8 cellular contexts compared by ENCODE assay signal in genomic region chr2:105789745-105790466, GRCh38. TPM values are rescaled to one million over a fixed set of nuclear protein-coding genes. Genes with fewer than 3 reads are reported as not detected.
DNase-seq lines count a peak whose midpoint lies in the region; ATAC-seq and TF ChIP-seq lines count a peak whose summit lies in the region.

No MANE protein-coding gene starts in this region.

- H2BK120ac ChIP-seq in mesendoderm (ENCODE audit: low read depth, low read length) = no peak overlapping the region

- TF ChIP-seq CTCF in DOHH2 (IDR thresholded peaks at IDR 0.05; ENCODE audit: low read depth, low read length, poor library complexity, severe bottlenecking) = peak; percentile 47

- no peak overlapping the region for H4K8ac ChIP-seq in mesendoderm (ENCODE audit: low read depth, low read length)

- H2BK15ac ChIP-seq in mesendoderm (replicated peaks; ENCODE audit: low read depth) = no peak overlapping the region

- DNase-seq in HT-29 (ENCODE audit: low spot score) (peak; percentile 6), mesendoderm (no peak)
- DNase-seq in activated CD4-positive, CD25-positive, alpha-beta regulatory T cell treated with anti-CD3 and anti-CD28 coated beads, Interleukin-2, amount 50 U/mL, for 72 hours = peak; percentile 53
- peak; percentile 63 for DNase-seq in effector CD4-positive, alpha-beta T cell
- DNase-seq in naive thymus-derived CD8-positive, alpha-beta T cell = peak in 7 of 10 donors; percentile 30 to 71 (median 47)

- H2AK5ac ChIP-seq in mesendoderm (ENCODE audit: low read length) = no peak overlapping the region

- peak overlapping the region; percentile 41 to 82 (median 74) for H3K4me3 Mint-ChIP-seq in naive thymus-derived CD8-positive, alpha-beta T cell

- no peak overlapping the region for H3K23ac ChIP-seq in mesendoderm (ENCODE audit: low read length)

- H3K79me1 ChIP-seq in mesendoderm (ENCODE audit: low read length) = peaks cover 37% of the 10 kb centered on the region

- no peaks in the 10 kb centered on the region for H3K9me3 ChIP-seq in DOHH2 (ENCODE audit: control insufficient read depth, insufficient read depth, low read length)

- no peaks in the 10 kb centered on the region for H3K27me3 Mint-ChIP-seq in naive thymus-derived CD8-positive, alpha-beta T cell

- H3K9me3 Mint-ChIP-seq in naive thymus-derived CD8-positive, alpha-beta T cell = no peaks in the 10 kb centered on the region

- no peaks in the 10 kb centered on the region for H3K9me2 ChIP-seq in DOHH2 (replicated peaks; ENCODE audit: control insufficient read depth, low read length)

- no peak overlapping the region for H4K5ac ChIP-seq in mesendoderm (ENCODE audit: low read length)

- no peak overlapping the region for H2BK5ac ChIP-seq in mesendoderm (ENCODE audit: low read length)

- H3K79me2 ChIP-seq in DOHH2 (ENCODE audit: control insufficient read depth, low read length) (peaks cover 61% of the 10 kb centered on the region), mesendoderm (ENCODE audit: control insufficient read depth, insufficient read depth, low read length) (peaks cover 71% of the 10 kb centered on the region)

- H3K56ac ChIP-seq in mesendoderm (ENCODE audit: low read length) = no peak overlapping the region

- H3K4me1 ChIP-seq in DOHH2 (ENCODE audit: control insufficient read depth, low read length) = peaks cover 51% of the 10 kb centered on the region
- H3K4me1 ChIP-seq in mesendoderm (ENCODE audit: control insufficient read depth, low read depth, low read length) = peaks cover 6% of the 10 kb centered on the region

- H3K4me3 ChIP-seq in DOHH2 (ENCODE audit: low read length) (peak overlapping the region; percentile 52), mesendoderm (ENCODE audit: low read length) (no peak overlapping the region)

- ATAC-seq in GM21423 (IDR thresholded peaks at IDR 0.05; ENCODE audit: unreplicated experiment) (peak; percentile 65), GM21515 (IDR thresholded peaks at IDR 0.05; ENCODE audit: unreplicated experiment) (no peak)
- ATAC-seq in naive thymus-derived CD8-positive, alpha-beta T cell = peak; percentile 66 to 79

- no peaks in the 10 kb centered on the region for H4K20me1 ChIP-seq in DOHH2 (ENCODE audit: control insufficient read depth, insufficient read depth, low read depth, low read length)

- H3K27me3 ChIP-seq in DOHH2 (ENCODE audit: control insufficient read depth, low read length) (no peaks in the 10 kb centered on the region), mesendoderm (ENCODE audit: insufficient read depth, low read length, poor library complexity) (no peaks in the 10 kb centered on the region)

- H3K4ac ChIP-seq in mesendoderm (ENCODE audit: low read depth, low read length) = no peak overlapping the region

- H3F3A ChIP-seq in DOHH2 (ENCODE audit: control insufficient read depth, insufficient read depth) = no peaks in the 10 kb centered on the region

- no peaks in the 10 kb centered on the region for H3K36me3 ChIP-seq in DOHH2 (ENCODE audit: control insufficient read depth, low read length)
- no peaks in the 10 kb centered on the region for H3K36me3 ChIP-seq in mesendoderm (ENCODE audit: control insufficient read depth, insufficient read depth, low read length)

- H3K27ac Mint-ChIP-seq in naive thymus-derived CD8-positive, alpha-beta T cell = peak overlapping the region; percentile 89 to 94 (median 92)

- POLR2A ChIA-PET in naive thymus-derived CD8-positive, alpha-beta T cell (lab: Charles Lee) = interaction anchor here (0.9 to 1.9 kb wide), 8 partner anchors 9 to 368 kb away, joined by 3 to 8 read pairs (median 4); no protein-coding TSS in a partner anchor

- H3K4me2 ChIP-seq in DOHH2 (ENCODE audit: low read length) (peak overlapping the region; percentile 67), mesendoderm (ENCODE audit: low read length) (no peak overlapping the region)

- peaks cover 0 to 17% (median 6%) of the 10 kb centered on the region in 3 donors for H3K36me3 Mint-ChIP-seq in naive thymus-derived CD8-positive, alpha-beta T cell

- no peak overlapping the region for H3K18ac ChIP-seq in mesendoderm (ENCODE audit: low read length)

- H3K4me1 Mint-ChIP-seq in naive thymus-derived CD8-positive, alpha-beta T cell = peaks cover 43 to 95% (median 93%) of the 10 kb centered on the region in 4 donors

- no CpG with 5 or more reads among the region's 11 CpGs for WGBS in mesendoderm (ENCODE audit: extremely low coverage, insufficient coverage, low lambda C conversion rate)

- H3K9ac ChIP-seq in mesendoderm (ENCODE audit: low read length) = no peak overlapping the region

- H3K27ac ChIP-seq in DOHH2 (ENCODE audit: low read depth, low read length) = peak overlapping the region; percentile 23; the same call in 1 of the 2 replicates
- H3K27ac ChIP-seq in mesendoderm (ENCODE audit: low read depth, low read length) = no peak overlapping the region

RNA-seq across cellular contexts. Expression of gene NCK2, which starts 45.2 kb away (rescaled TPM):
- 29.1 and 31.2 TPM in 2 replicates for total RNA-seq in HT-29 (2014; rRNA removed; shearing (Covaris generic))
- total RNA-seq in naive thymus-derived CD8-positive, alpha-beta T cell = 100 to 1,000 TPM; 119 to 124 TPM
- 100 to 1,000 TPM in 1 of 3 donors, 10 to 100 TPM in 2; 36.6 to 110 (median 67.8) TPM for polyA plus RNA-seq in naive thymus-derived CD8-positive, alpha-beta T cell
- polyA plus RNA-seq in mesendoderm (2013, experiment 1 of 2) = 76.8 TPM
- 75.2 TPM for polyA plus RNA-seq in mesendoderm (2013, experiment 2 of 2)
